Comparison of ENCODE assay signal across 8 cellular contexts in the genomic region with DNA sequence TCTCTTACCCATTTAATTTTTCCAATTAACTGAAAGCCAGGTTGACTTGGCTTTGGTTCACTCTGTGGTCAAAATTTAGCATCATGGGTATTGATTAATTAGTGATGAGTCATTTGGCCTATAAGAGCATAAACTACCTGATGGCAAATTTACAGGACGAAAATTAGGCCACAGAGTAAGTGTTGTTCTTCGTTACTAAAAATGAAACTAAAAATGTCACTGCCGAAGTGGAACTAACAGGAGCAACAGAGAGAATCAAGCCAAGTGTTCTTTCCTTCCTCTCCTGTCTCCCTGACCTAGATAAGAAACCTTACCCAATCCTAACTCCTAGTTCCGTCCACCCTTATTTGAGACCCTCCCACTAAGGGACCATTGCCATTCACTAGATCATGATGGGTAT.
DNase-seq lines count a peak whose midpoint lies in the region; ATAC-seq, FAIRE-seq and TF ChIP-seq lines count a peak whose summit lies in the region.

No MANE protein-coding gene starts in this region.

- RAD21 ChIA-PET in GM12878 (lab: Charles Lee; ENCODE audit: unreplicated experiment): no interaction called here

- H3K36me3 Mint-ChIP-seq in naive thymus-derived CD8-positive, alpha-beta T cell: no peaks in the 10 kb centered on the region
- no peaks in the 10 kb centered on the region for H3K36me3 Mint-ChIP-seq in endodermal cell (ENCODE audit: low read depth)

- peak overlapping the region in 5 of 10 donors; percentile 14 to 87 (median 62) for H3K27ac Mint-ChIP-seq in naive thymus-derived CD8-positive, alpha-beta T cell
- no peak overlapping the region for H3K27ac Mint-ChIP-seq in endodermal cell

- H3K4me1 Mint-ChIP-seq in naive thymus-derived CD8-positive, alpha-beta T cell: peaks cover 4 to 28% (median 24%) of the 10 kb centered on the region in 4 donors
- H3K4me1 Mint-ChIP-seq in endodermal cell: no peaks in the 10 kb centered on the region

- H3K4me3 Mint-ChIP-seq in naive thymus-derived CD8-positive, alpha-beta T cell: peak overlapping the region; percentile 35 to 84 (median 72)
- no peak overlapping the region for H3K4me3 Mint-ChIP-seq in endodermal cell

- TF ChIP-seq EP300 in GM12878 (IDR thresholded peaks at IDR 0.05; ENCODE audit: borderline replicate concordance in 1 of 2, control insufficient read depth in 1 of 2, low read depth in 2 of 2, low read length in 2 of 2): peak in 1 of 2 experiments; percentile 73; a peak in 2 of 4 replicates

- no TSS peak for BruUV-seq in GM12878 (replicated peaks; lab: Mats Ljungman, UMichigan)

- H3K9me3 Mint-ChIP-seq in naive thymus-derived CD8-positive, alpha-beta T cell: no peaks in the 10 kb centered on the region
- H3K9me3 Mint-ChIP-seq in endodermal cell: no peaks in the 10 kb centered on the region

- peak; percentile 85 for ATAC-seq in GM21423 (IDR thresholded peaks at IDR 0.05; ENCODE audit: unreplicated experiment)
- ATAC-seq in GM12878: peak; percentile 94
- ATAC-seq in naive thymus-derived CD8-positive, alpha-beta T cell: no peak

- peaks cover 0 to 3% (median 0%) of the 10 kb centered on the region in 5 donors for H3K27me3 Mint-ChIP-seq in naive thymus-derived CD8-positive, alpha-beta T cell
- no peaks in the 10 kb centered on the region for H3K27me3 Mint-ChIP-seq in endodermal cell (ENCODE audit: insufficient read depth)

- H2AFZ ChIP-seq in GM12878 (ENCODE audit: control insufficient read depth, low read depth, low read length): peak overlapping the region; percentile 65

- peak; percentile 72 for FAIRE-seq in HTR-8/SVneo (lab: Jason Lieb, UNC)
- FAIRE-seq in GM12878 (lab: Jason Lieb, UNC): peak; percentile 73

- no peaks in the 10 kb centered on the region for H3K36me3 ChIP-seq in GM12878 (ENCODE audit: control insufficient read depth in 2 of 2, insufficient read depth in 2 of 2, low read length in 1 of 2)
- H3K36me3 ChIP-seq in endodermal cell (ENCODE audit: control insufficient read depth, insufficient read depth, low read length): no peaks in the 10 kb centered on the region

- H4K20me1 ChIP-seq in GM12878 (ENCODE audit: control insufficient read depth, insufficient read depth): no peaks in the 10 kb centered on the region

- WGBS in GM12878 (ENCODE audit: insufficient coverage, insufficient replicate concordance, low lambda C conversion rate, missing lambda C conversion rate): 2% methylated on average over 4 of the region's 4 CpGs
- 95 to 96% methylated on average over 3 to 4 of the region's 4 CpGs for WGBS in endodermal cell (ENCODE audit: insufficient coverage in 1 of 2, insufficient read length in 1 of 2), 2 experiments

- POLR2A ChIA-PET in GM12878 (lab: Charles Lee): no interaction called here
- POLR2A ChIA-PET in naive thymus-derived CD8-positive, alpha-beta T cell (lab: Charles Lee): no interaction called here

- CTCF ChIA-PET in GM12878 (lab: Yijun Ruan, JAX): no interaction called here

- no peaks in the 10 kb centered on the region; the same call in 1 of the 2 replicates for H3K4me1 ChIP-seq in GM12878 (ENCODE audit: control insufficient read depth, insufficient read depth, low read length)
- H3K4me1 ChIP-seq in endodermal cell (ENCODE audit: control insufficient read depth, insufficient read depth, low read length): no peaks in the 10 kb centered on the region

- intact Hi-C loops in GM12878 (cut with micrococcal nuclease; ENCODE audit: unreplicated experiment): no loop called here

- DNase-seq in GDM1 (lab: John Stamatoyannopoulos, UW): peak; percentile 45
- no peak for DNase-seq in HTR-8/SVneo (ENCODE audit: insufficient read length, low spot score)
- peak; percentile 58 for DNase-seq in GM12878 (ENCODE audit: low read depth, low spot score)
- DNase-seq in naive thymus-derived CD8-positive, alpha-beta T cell: peak in 2 of 10 donors; percentile 3 to 5
- no peak for DNase-seq in NCI-H2081 treated with DMSO at 0.1 percent for 48 hours (lab: John Stamatoyannopoulos, UW)
- DNase-seq in activated CD8-positive, alpha-beta memory T cell treated with anti-CD3 and anti-CD28 coated beads for 24 hours: no peak
- DNase-seq in endodermal cell: no peak

- in situ Hi-C loops in GM12878 (cut with MboI): no loop called here

- no peaks in the 10 kb centered on the region for H3K79me2 ChIP-seq in GM12878 (ENCODE audit: control insufficient read depth, insufficient read depth, low read length)

- SMC1A ChIA-PET in GM12878 (lab: Charles Lee; ENCODE audit: uncharacterized antibody, unreplicated experiment): interaction anchor here (1.0 to 2.0 kb wide), 4 partner anchors 22 to 74 kb away, joined by 3 to 5 read pairs (median 4); no protein-coding TSS in a partner anchor

- peak overlapping the region; percentile 36; the same call in 1 of the 2 replicates for H3K4me3 ChIP-seq in GM12878
- H3K4me3 ChIP-seq in endodermal cell (ENCODE audit: low read length): no peak overlapping the region

- no peak for TF ChIP-seq CTCF in GM12878 (IDR thresholded peaks at IDR 0.05 in 2 of 3, conservative IDR thresholded peaks at IDR 0.05 in 1 of 3; ENCODE audit: control insufficient read depth in 2 of 3, extremely low read depth in 1 of 3, insufficient read depth in 1 of 3, low read depth in 3 of 3, low read length in 3 of 3)
- no peak for TF ChIP-seq CTCF in endodermal cell (conservative IDR thresholded peaks at IDR 0.05)

- H3K27me3 ChIP-seq in GM12878 (replicated peaks in 1 of 2; ENCODE audit: control insufficient read depth in 2 of 2, insufficient read depth in 2 of 2, low read length in 1 of 2): no peaks in the 10 kb centered on the region
- H3K27me3 ChIP-seq in endodermal cell (ENCODE audit: control insufficient read depth, insufficient read depth, low read length, poor library complexity, severe bottlenecking): no peaks in the 10 kb centered on the region

- TF ChIP-seq POLR2A in GM12878 (IDR thresholded peaks at IDR 0.05; ENCODE audit: low read depth, low read length): no peak

- TF ChIP-seq RAD21 in GM12878 (IDR thresholded peaks at IDR 0.05; ENCODE audit: insufficient read depth, low read depth, low read length): no peak

- H3K9ac ChIP-seq in GM12878 (ENCODE audit: control insufficient read depth, insufficient read depth, low read length): no peak overlapping the region
- no peak overlapping the region for H3K9ac ChIP-seq in endodermal cell (ENCODE audit: extremely low read depth, low read length, poor library complexity, severe bottlenecking)

- H3K27ac ChIP-seq in GM12878 (ENCODE audit: control insufficient read depth, insufficient read depth): 0 out of 2 replicates have a peak overlapping the region, but pooled peaks have one; percentile 6
- no peak overlapping the region for H3K27ac ChIP-seq in endodermal cell (ENCODE audit: low read depth, low read length)

- H3K4me2 ChIP-seq in GM12878 (ENCODE audit: control insufficient read depth, insufficient read depth): peak overlapping the region; percentile 76

- no peaks in the 10 kb centered on the region for H3K9me3 ChIP-seq in GM12878 (replicated peaks; ENCODE audit: control insufficient read depth, insufficient read depth, low read length)
- no peaks in the 10 kb centered on the region for H3K9me3 ChIP-seq in endodermal cell (ENCODE audit: control insufficient read depth, low read length)

TF ChIP-seq in GM12878, 131 proteins besides CTCF, POLR2A, EP300 and RAD21 (continues in another document):
- no peak for TF ChIP-seq HDGF (IDR thresholded peaks at IDR 0.05)
- TF ChIP-seq SUPT20H (IDR thresholded peaks at IDR 0.05; ENCODE audit: borderline replicate concordance, control insufficient read depth, low read depth, low read length): no peak
- TF ChIP-seq PAX5 (IDR thresholded peaks at IDR 0.05; ENCODE audit: borderline replicate concordance, low read depth, low read length): no peak
- TF ChIP-seq ASH2L (IDR thresholded peaks at IDR 0.05; ENCODE audit: borderline replicate concordance, low read depth): no peak
- TF ChIP-seq RELA (IDR thresholded peaks at IDR 0.05; ENCODE audit: borderline replicate concordance, partially characterized antibody): no peak
- TF ChIP-seq NFXL1 (IDR thresholded peaks at IDR 0.05; ENCODE audit: borderline replicate concordance): no peak
- TF ChIP-seq TARDBP (IDR thresholded peaks at IDR 0.05; ENCODE audit: borderline replicate concordance): no peak
- TF ChIP-seq, protein P1, sequence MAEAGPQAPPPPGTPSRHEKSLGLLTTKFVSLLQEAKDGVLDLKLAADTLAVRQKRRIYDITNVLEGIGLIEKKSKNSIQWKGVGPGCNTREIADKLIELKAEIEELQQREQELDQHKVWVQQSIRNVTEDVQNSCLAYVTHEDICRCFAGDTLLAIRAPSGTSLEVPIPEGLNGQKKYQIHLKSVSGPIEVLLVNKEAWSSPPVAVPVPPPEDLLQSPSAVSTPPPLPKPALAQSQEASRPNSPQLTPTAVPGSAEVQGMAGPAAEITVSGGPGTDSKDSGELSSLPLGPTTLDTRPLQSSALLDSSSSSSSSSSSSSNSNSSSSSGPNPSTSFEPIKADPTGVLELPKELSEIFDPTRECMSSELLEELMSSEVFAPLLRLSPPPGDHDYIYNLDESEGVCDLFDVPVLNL (IDR thresholded peaks at IDR 0.05; ENCODE audit: low read depth, low read length): no peak
- peak; percentile 89 to 91 for TF ChIP-seq IKZF2 (IDR thresholded peaks at IDR 0.05)
- TF ChIP-seq CEBPB (IDR thresholded peaks at IDR 0.05; ENCODE audit: borderline replicate concordance in 1 of 2, low read depth in 2 of 2, low read length in 2 of 2): no peak

Comparison
In these comparisons a context has a peak if more than half of its experiments do, and no peak if none do; other contexts are left out.
1. DNase-seq: peak in GDM1 (single experiment) and GM12878 (single experiment); none in HTR-8/SVneo (single experiment), NCI-H2081 treated with DMSO at 0.1 percent for 48 hours (single experiment), activated CD8-positive, alpha-beta memory T cell treated with anti-CD3 and anti-CD28 coated beads for 24 hours (single experiment) and endodermal cell (single experiment).
2. ATAC-seq: peak in GM21423 (single experiment) and GM12878 (single experiment); none in naive thymus-derived CD8-positive, alpha-beta T cell (0 of 2).